Comparison of ENCODE assay signal across 10 cellular contexts in genomic region chr19:1016647-1017114, GRCh38. TPM values are rescaled to one million over a fixed set of nuclear protein-coding genes. Genes with fewer than 3 reads are reported as not detected.
A peak's percentile ranks its signal among the peaks of the same experiment; 100 is the strongest.
DNase-seq lines count a peak whose midpoint lies in the region; ATAC-seq and TF ChIP-seq lines count a peak whose summit lies in the region.
"Had no signal": no experiment of that assay in that cellular context is flagged by ENCODE, and none has a peak within 500 bp of the region (broad histone marks: within the 10 kb centered on the region; RNA-seq: fewer than 3 reads in every experiment).

No MANE protein-coding gene starts in this region.

- peaks cover 55% of the 10 kb centered on the region for H3K36me3 Mint-ChIP-seq in Calu3 (ENCODE audit: insufficient read depth, unreplicated experiment)

- H3K36me3 ChIP-seq in Panc1 (ENCODE audit: control insufficient read depth, insufficient read depth, low read length) (no peaks in the 10 kb centered on the region; the same call in 1 of the 2 replicates), parathyroid adenoma (ENCODE audit: control insufficient read depth, insufficient read depth, low read length) (no peaks in the 10 kb centered on the region)

- DNase-seq in Calu3 (no peak), Panc1 (ENCODE audit: low read depth, low spot score) (no peak), GM13976 (ENCODE audit: low spot score) (no peak)
- no peak for DNase-seq in stimulated activated CD4-positive, alpha-beta T cell treated with anti-CD3 and anti-CD28 coated beads, Interleukin-15, amount 100 ng/mL, for 24 hours
- DNase-seq: NCI-H2107 had no signal

- H3K27ac ChIP-seq in Panc1 (ENCODE audit: low read length) = peak overlapping the region; percentile 44; the same call in 1 of the 2 replicates
- H3K27ac ChIP-seq in parathyroid adenoma = peak overlapping the region; percentile 44

- H3K27me3 Mint-ChIP-seq in Calu3 (ENCODE audit: unreplicated experiment) = no peaks in the 10 kb centered on the region

- H3K4me3 ChIP-seq in Panc1 (ENCODE audit: low read depth in 2 of 2, low read length in 2 of 2) (no peak overlapping the region), parathyroid adenoma (ENCODE audit: low read depth, low read length) (peak overlapping the region; percentile 16)

- POLR2A ChIA-PET in Panc1 (lab: Charles Lee) = interaction anchor here (0.8 kb wide), 1 partner anchor 10 kb away, joined by 4 read pairs; the partner anchor contains the start of gene CNN2

- no peak overlapping the region for H3K9ac ChIP-seq in parathyroid adenoma

- CTCF ChIA-PET in Calu3 (lab: Charles Lee) (no interaction called here), Panc1 (lab: Charles Lee) (interaction anchor here (0.6 kb wide), 1 partner anchor 167 kb away, joined by 13 read pairs; no protein-coding TSS in a partner anchor)

- H3K9me3 Mint-ChIP-seq in Calu3 (ENCODE audit: low read depth, unreplicated experiment) = no peaks in the 10 kb centered on the region

- H3K9me3 ChIP-seq in Panc1 (ENCODE audit: control insufficient read depth, insufficient read depth, low read depth, low read length) (no peaks in the 10 kb centered on the region), parathyroid adenoma (ENCODE audit: control insufficient read depth, low read length) (no peaks in the 10 kb centered on the region)

- intact Hi-C loops in Calu3 (cut with micrococcal nuclease; ENCODE audit: unreplicated experiment) = no loop called here
- intact Hi-C loops in Panc1 (cut with micrococcal nuclease; ENCODE audit: unreplicated experiment) = no loop called here

- BruUV-seq in Calu3 (replicated peaks; lab: Mats Ljungman, UMichigan) (no TSS peak), Panc1 (replicated peaks; lab: Mats Ljungman, UMichigan) (no TSS peak)

- peak overlapping the region; percentile 80 for H3K27ac Mint-ChIP-seq in Calu3 (ENCODE audit: unreplicated experiment)

- H3K4me3 Mint-ChIP-seq in Calu3 (ENCODE audit: low read depth, unreplicated experiment) = peak overlapping the region; percentile 67

- TF ChIP-seq CTCF in Calu3 (IDR thresholded peaks at IDR 0.05; ENCODE audit: unreplicated experiment) = no peak
- TF ChIP-seq CTCF in Panc1 (IDR thresholded peaks at IDR 0.05) = no peak
- no peak for TF ChIP-seq CTCF in parathyroid adenoma (IDR thresholded peaks at IDR 0.05)
- no peak for TF ChIP-seq CTCF in GM13976 (IDR thresholded peaks at IDR 0.05; ENCODE audit: borderline replicate concordance, control extremely low read depth, extremely low read depth, insufficient read depth, missing control alignments)

- H3K4me1 ChIP-seq in Panc1 (ENCODE audit: control insufficient read depth, insufficient read depth, low read length) = peaks cover 20% of the 10 kb centered on the region
- peaks cover 32% of the 10 kb centered on the region for H3K4me1 ChIP-seq in parathyroid adenoma

- no peak overlapping the region for H2AFZ ChIP-seq in parathyroid adenoma

- H3K4me1 Mint-ChIP-seq in Calu3 (ENCODE audit: low read depth, unreplicated experiment) = peaks cover 20% of the 10 kb centered on the region

- ATAC-seq in Panc1 (peak; percentile 24), esophagus mucosa (peak; percentile 42), GM18858 (IDR thresholded peaks at IDR 0.05; ENCODE audit: unreplicated experiment) (no peak), HG03175 (IDR thresholded peaks at IDR 0.05; ENCODE audit: unreplicated experiment) (no peak)

- H3K27me3 ChIP-seq in Panc1 (ENCODE audit: control insufficient read depth, insufficient read depth, low read length) (no peaks in the 10 kb centered on the region), parathyroid adenoma (ENCODE audit: control insufficient read depth, insufficient read depth, low read length) (no peaks in the 10 kb centered on the region)

- peaks cover 54% of the 10 kb centered on the region for H3K79me2 ChIP-seq in parathyroid adenoma

- H3K4me2 ChIP-seq in parathyroid adenoma (ENCODE audit: low read length) = peak overlapping the region; percentile 56

- in situ Hi-C loops in Panc1 (cut with HindIII; ENCODE audit: low pct_unique_long_range_greater_than_20kb, low sequenced_read_pairs) = no loop called here
- in situ Hi-C loops in GM13976 (cut with MboI; ENCODE audit: low sequenced_read_pairs, unreplicated experiment) = no loop called here

RNA-seq across cellular contexts. Expression of gene TMEM259, which starts 4.2 kb away (rescaled TPM):
- 129 and 142 TPM in 2 replicates for total RNA-seq in Calu3 (2022)
- total RNA-seq in Panc1 (2021; ENCODE audit: unreplicated experiment) = 193 TPM
- 263 TPM for polyA plus RNA-seq in Panc1 (2012; ENCODE audit: insufficient read length)
- total RNA-seq in esophagus mucosa = 72.3 TPM

RNA-seq across cellular contexts. Expression of gene RNU6-2, which starts 4.6 kb away (rescaled TPM):
- not detected in 2 replicates for total RNA-seq in Calu3 (2022)
- not detected for total RNA-seq in Panc1 (2021; ENCODE audit: unreplicated experiment)
- polyA plus RNA-seq in Panc1 (2012; ENCODE audit: insufficient read length) = not detected
- not detected for total RNA-seq in esophagus mucosa
- polyA plus RNA-seq: adipose tissue had no signal

RNA-seq across cellular contexts. Expression of gene CNN2, which starts 9.7 kb away (rescaled TPM):
- 135 and 151 TPM in 2 replicates for total RNA-seq in Calu3 (2022)
- 203 TPM for total RNA-seq in Panc1 (2021; ENCODE audit: unreplicated experiment)
- 201 TPM for polyA plus RNA-seq in Panc1 (2012; ENCODE audit: insufficient read length)
- total RNA-seq in esophagus mucosa = 183 TPM

RNA-seq across cellular contexts. Expression of gene GRIN3B, which starts 16.5 kb away (rescaled TPM):
- total RNA-seq in Calu3 (2022) (not detected in 2 replicates), Panc1 (2021; ENCODE audit: unreplicated experiment) (4.6 TPM), esophagus mucosa (not detected)
- 14.8 TPM for polyA plus RNA-seq in Panc1 (2012; ENCODE audit: insufficient read length)

RNA-seq across cellular contexts. Expression of gene ABCA7, which starts 23.2 kb away (rescaled TPM):
- total RNA-seq in Calu3 (2022) = 22.7 and 24.3 TPM in 2 replicates
- 47.5 TPM for total RNA-seq in Panc1 (2021; ENCODE audit: unreplicated experiment)
- 52.0 TPM for polyA plus RNA-seq in Panc1 (2012; ENCODE audit: insufficient read length)
- 24.8 TPM for total RNA-seq in esophagus mucosa

Comparison
In these comparisons a context has a peak if more than half of its experiments do, and no peak if none do; other contexts are left out.
1. ATAC-seq: peak in Panc1 (single experiment) and esophagus mucosa (single experiment); none in GM18858 (single experiment) and HG03175 (single experiment).